15 cellular contexts compared by ENCODE assay signal in genomic region chr19:14553939-14554243, GRCh38. TPM values are rescaled to one million over a fixed set of nuclear protein-coding genes. Genes with fewer than 3 reads are reported as not detected.
DNase-seq lines count a peak whose midpoint lies in the region; ATAC-seq and TF ChIP-seq lines count a peak whose summit lies in the region.
"Had no signal": no experiment of that assay in that cellular context is flagged by ENCODE, and none has a peak within 500 bp of the region (broad histone marks: within the 10 kb centered on the region; RNA-seq: fewer than 3 reads in every experiment).

No MANE protein-coding gene starts in this region.

- H3K27me3 Mint-ChIP-seq in CD4-positive, alpha-beta T cell, result no peaks in the 10 kb centered on the region
- H3K27me3 Mint-ChIP-seq in glutamatergic neuron (ENCODE audit: unreplicated experiment) (peaks cover 8% of the 10 kb centered on the region), progenitor cell of endocrine pancreas (no peaks in the 10 kb centered on the region)
- no peaks in the 10 kb centered on the region for H3K27me3 Mint-ChIP-seq in activated T-helper 1 cell treated with anti-CD3 and anti-CD28 coated beads, Interleukin-12 subunit alpha, Interleukin-12 subunit beta, Interleukin-2, Interleukin-4 antibody, amounts not matched to agents 30 ng/mL and 10 ng/mL and 1 ng/mL, durations not matched to agents 14 hours and 24 hours and 36 hours (ENCODE audit: insufficient read depth)
- H3K27me3 Mint-ChIP-seq: brain had no signal

- H3K9me3 ChIP-seq in CD4-positive, alpha-beta T cell (ENCODE audit: control insufficient read depth, low read length), result no peaks in the 10 kb centered on the region
- H3K9me3 ChIP-seq in NT2/D1 (ENCODE audit: insufficient read depth, low read length) (no peaks in the 10 kb centered on the region), A673 (ENCODE audit: low read depth, low read length, poor library complexity, severe bottlenecking) (no peaks in the 10 kb centered on the region)
- H3K9me3 ChIP-seq: BE2C had no signal

- BruUV-seq in A673 (replicated peaks; lab: Mats Ljungman, UMichigan), result no TSS peak

- no peaks in the 10 kb centered on the region for H3K27me3 ChIP-seq in CD4-positive, alpha-beta T cell (ENCODE audit: control insufficient read depth, insufficient read depth, low read length)
- no peaks in the 10 kb centered on the region for H3K27me3 ChIP-seq in NT2/D1 (ENCODE audit: insufficient read depth, insufficient read length)
- H3K27me3 ChIP-seq in A673 (replicated peaks; ENCODE audit: insufficient read depth, low read depth, low read length, poor library complexity), result no peaks in the 10 kb centered on the region
- H3K27me3 ChIP-seq: BE2C had no signal

- ATAC-seq in CD4-positive, alpha-beta T cell (ENCODE audit: poor library complexity), result no peak
- no peak for ATAC-seq in GM21737 (IDR thresholded peaks at IDR 0.05; ENCODE audit: unreplicated experiment)

- H3K4me1 Mint-ChIP-seq in CD4-positive, alpha-beta T cell (ENCODE audit: low read depth), result peaks cover 54% of the 10 kb centered on the region
- H3K4me1 Mint-ChIP-seq in glutamatergic neuron (ENCODE audit: low read depth, unreplicated experiment) (peaks cover 4% of the 10 kb centered on the region), progenitor cell of endocrine pancreas (ENCODE audit: low read depth) (peaks cover 18% of the 10 kb centered on the region)
- H3K4me1 Mint-ChIP-seq in activated T-helper 1 cell treated with anti-CD3 and anti-CD28 coated beads, Interleukin-12 subunit alpha, Interleukin-12 subunit beta, Interleukin-2, Interleukin-4 antibody, amounts not matched to agents 30 ng/mL and 10 ng/mL and 1 ng/mL, durations not matched to agents 14 hours and 24 hours and 36 hours (ENCODE audit: low read depth), result peaks cover 17% of the 10 kb centered on the region

- H3K36me3 Mint-ChIP-seq in CD4-positive, alpha-beta T cell (ENCODE audit: low read depth), result peaks cover 30% of the 10 kb centered on the region
- H3K36me3 Mint-ChIP-seq in glutamatergic neuron (ENCODE audit: unreplicated experiment), result no peaks in the 10 kb centered on the region
- peaks cover 1% of the 10 kb centered on the region for H3K36me3 Mint-ChIP-seq in progenitor cell of endocrine pancreas (ENCODE audit: insufficient read depth)
- peaks cover 6% of the 10 kb centered on the region for H3K36me3 Mint-ChIP-seq in activated T-helper 1 cell treated with anti-CD3 and anti-CD28 coated beads, Interleukin-12 subunit alpha, Interleukin-12 subunit beta, Interleukin-2, Interleukin-4 antibody, amounts not matched to agents 30 ng/mL and 10 ng/mL and 1 ng/mL, durations not matched to agents 14 hours and 24 hours and 36 hours (ENCODE audit: low read depth)

- no peak for TF ChIP-seq CTCF in CD4-positive, alpha-beta T cell (IDR thresholded peaks at IDR 0.05)
- TF ChIP-seq CTCF in glutamatergic neuron (IDR thresholded peaks at IDR 0.05; ENCODE audit: partially characterized antibody, unreplicated experiment) (no peak), progenitor cell of endocrine pancreas (IDR thresholded peaks at IDR 0.05; ENCODE audit: unreplicated experiment) (no peak), GM20000 (IDR thresholded peaks at IDR 0.05; ENCODE audit: extremely low read depth, missing control alignments) (no peak), A673 (conservative IDR thresholded peaks at IDR 0.05; ENCODE audit: low read depth, low read length) (no peak)

- H3K4me1 ChIP-seq in NT2/D1 (ENCODE audit: insufficient read depth, insufficient read length) (peaks cover 40% of the 10 kb centered on the region), A673 (ENCODE audit: insufficient read depth, low read length, poor library complexity, severe bottlenecking) (peaks cover 9% of the 10 kb centered on the region)

- H3K27ac Mint-ChIP-seq in CD4-positive, alpha-beta T cell, result peak overlapping the region; percentile 92
- H3K27ac Mint-ChIP-seq in glutamatergic neuron (ENCODE audit: unreplicated experiment) (peak overlapping the region; percentile 53), progenitor cell of endocrine pancreas (peak overlapping the region; percentile 33)
- no peak overlapping the region for H3K27ac Mint-ChIP-seq in activated T-helper 1 cell treated with anti-CD3 and anti-CD28 coated beads, Interleukin-12 subunit alpha, Interleukin-12 subunit beta, Interleukin-2, Interleukin-4 antibody, amounts not matched to agents 30 ng/mL and 10 ng/mL and 1 ng/mL, durations not matched to agents 14 hours and 24 hours and 36 hours
- H3K27ac Mint-ChIP-seq: HFFc6 had no signal

- POLR2A ChIA-PET in CD4-positive, alpha-beta T cell (lab: Charles Lee), result interaction anchor here (1.1 to 1.7 kb wide), 4 partner anchors 18 to 47 kb away, joined by 3 to 4 read pairs (median 4); partner anchors contain the start of genes DNAJB1 and NDUFB7
- POLR2A ChIA-PET in A673 (lab: Charles Lee; ENCODE audit: low non-redundant PET), result interaction anchor here (0.7 kb wide), 1 partner anchor 36 kb away, joined by 3 read pairs; the partner anchor contains the start of gene DNAJB1

- H3K9ac ChIP-seq in NT2/D1 (ENCODE audit: insufficient read length, low read depth), result peak overlapping the region; percentile 43

- no peaks in the 10 kb centered on the region for H3K9me3 Mint-ChIP-seq in CD4-positive, alpha-beta T cell
- H3K9me3 Mint-ChIP-seq in glutamatergic neuron (ENCODE audit: unreplicated experiment) (peaks cover 2% of the 10 kb centered on the region), progenitor cell of endocrine pancreas (ENCODE audit: low read depth) (no peaks in the 10 kb centered on the region)
- H3K9me3 Mint-ChIP-seq in activated T-helper 1 cell treated with anti-CD3 and anti-CD28 coated beads, Interleukin-12 subunit alpha, Interleukin-12 subunit beta, Interleukin-2, Interleukin-4 antibody, amounts not matched to agents 30 ng/mL and 10 ng/mL and 1 ng/mL, durations not matched to agents 14 hours and 24 hours and 36 hours, result no peaks in the 10 kb centered on the region
- H3K9me3 Mint-ChIP-seq: brain, HFFc6 had no signal

- H3K4me3 ChIP-seq in NT2/D1 (ENCODE audit: insufficient read length, low read depth), result no peak overlapping the region
- no peak overlapping the region for H3K4me3 ChIP-seq in A673 (ENCODE audit: low read depth, low read length, poor library complexity, severe bottlenecking)

- no peak overlapping the region for H3K4me3 Mint-ChIP-seq in CD4-positive, alpha-beta T cell
- H3K4me3 Mint-ChIP-seq in glutamatergic neuron (ENCODE audit: unreplicated experiment) (no peak overlapping the region), progenitor cell of endocrine pancreas (ENCODE audit: low read depth) (no peak overlapping the region)
- no peak overlapping the region for H3K4me3 Mint-ChIP-seq in activated T-helper 1 cell treated with anti-CD3 and anti-CD28 coated beads, Interleukin-12 subunit alpha, Interleukin-12 subunit beta, Interleukin-2, Interleukin-4 antibody, amounts not matched to agents 30 ng/mL and 10 ng/mL and 1 ng/mL, durations not matched to agents 14 hours and 24 hours and 36 hours
- H3K4me3 Mint-ChIP-seq: HFFc6 had no signal

- no peak for DNase-seq in CD4-positive, alpha-beta T cell
- DNase-seq in NT2/D1 (ENCODE audit: low read depth, low spot score) (no peak), glutamatergic neuron (no peak), progenitor cell of endocrine pancreas (ENCODE audit: low spot score, unreplicated experiment) (no peak), GM20000 (ENCODE audit: low spot score) (no peak), A673 (ENCODE audit: low spot score) (no peak)
- no peak for DNase-seq in activated T-helper 1 cell treated with anti-CD3 and anti-CD28 coated beads, Interleukin-12 subunit alpha, Interleukin-12 subunit beta, Interleukin-2, Interleukin-4 antibody, amounts not matched to agents 30 ng/mL and 10 ng/mL and 1 ng/mL, durations not matched to agents 14 hours and 24 hours and 36 hours (ENCODE audit: low spot score)
- DNase-seq: activated CD4-positive, alpha-beta T cell treated with anti-CD3 and anti-CD28 coated beads for 48 hours; BE2C; HFFc6 had no signal

- no peak overlapping the region for H3K27ac ChIP-seq in CD4-positive, alpha-beta T cell (ENCODE audit: low read depth, low read length)
- H3K27ac ChIP-seq in A673 (ENCODE audit: low read depth, low read length, poor library complexity, severe bottlenecking), result no peak overlapping the region

- intact Hi-C loops in CD4-positive, alpha-beta T cell (cut with DNase I, micrococcal nuclease), result no loop called here
- intact Hi-C loops in activated T-helper 1 cell treated with anti-CD3 and anti-CD28 coated beads, Interleukin-12 subunit alpha, Interleukin-12 subunit beta, Interleukin-2, Interleukin-4 antibody, amounts not matched to agents 30 ng/mL and 10 ng/mL and 1 ng/mL, durations not matched to agents 14 hours and 24 hours and 36 hours (cut with micrococcal nuclease), result no loop called here
- intact Hi-C loops in A673 (cut with micrococcal nuclease; ENCODE audit: unreplicated experiment), result no loop called here

- H3K36me3 ChIP-seq in NT2/D1 (ENCODE audit: insufficient read depth, insufficient read length, low read length) (peaks cover 33% of the 10 kb centered on the region), A673 (ENCODE audit: insufficient read depth, low read length, poor library complexity, severe bottlenecking) (peaks cover 3% of the 10 kb centered on the region)
- H3K36me3 ChIP-seq: BE2C had no signal

- CTCF ChIA-PET in CD4-positive, alpha-beta T cell (lab: Charles Lee), result no interaction called here
- CTCF ChIA-PET in A673 (lab: Charles Lee), result no interaction called here

RNA-seq across cellular contexts. Expression of gene NDUFB7, which starts 18.0 kb away (rescaled TPM):
- 10 to 100 TPM; 31.7 to 39.1 TPM for total RNA-seq in CD4-positive, alpha-beta T cell
- total RNA-seq in glutamatergic neuron (ENCODE audit: unreplicated experiment), result 145 TPM
- total RNA-seq in progenitor cell of endocrine pancreas, result 117 and 120 TPM in 2 replicates
- 131 and 133 TPM in 2 replicates for total RNA-seq in activated T-helper 1 cell treated with anti-CD3 and anti-CD28 coated beads, Interleukin-12 subunit alpha, Interleukin-12 subunit beta, Interleukin-2, Interleukin-4 antibody, amounts not matched to agents 30 ng/mL and 10 ng/mL and 1 ng/mL, durations not matched to agents 14 hours and 24 hours and 36 hours
- total RNA-seq in A673 (2021), result 180 and 196 TPM in 2 replicates

RNA-seq across cellular contexts. Expression of gene TECR, which starts 24.5 kb away (rescaled TPM):
- total RNA-seq in CD4-positive, alpha-beta T cell, result 100 to 1,000 TPM; 217 to 232 TPM
- total RNA-seq in glutamatergic neuron (ENCODE audit: unreplicated experiment) (102 TPM), progenitor cell of endocrine pancreas (170 and 186 TPM in 2 replicates), A673 (2021) (189 and 203 TPM in 2 replicates)
- total RNA-seq in activated T-helper 1 cell treated with anti-CD3 and anti-CD28 coated beads, Interleukin-12 subunit alpha, Interleukin-12 subunit beta, Interleukin-2, Interleukin-4 antibody, amounts not matched to agents 30 ng/mL and 10 ng/mL and 1 ng/mL, durations not matched to agents 14 hours and 24 hours and 36 hours, result 110 and 120 TPM in 2 replicates

RNA-seq across cellular contexts. Expression of gene CLEC17A, which starts 29.0 kb away (rescaled TPM):
- not detected for total RNA-seq in CD4-positive, alpha-beta T cell
- total RNA-seq in glutamatergic neuron (ENCODE audit: unreplicated experiment), result not detected
- total RNA-seq in progenitor cell of endocrine pancreas, result not detected in 2 replicates
- 0.13 TPM in 1 of 2 replicates, not detected in the other for total RNA-seq in activated T-helper 1 cell treated with anti-CD3 and anti-CD28 coated beads, Interleukin-12 subunit alpha, Interleukin-12 subunit beta, Interleukin-2, Interleukin-4 antibody, amounts not matched to agents 30 ng/mL and 10 ng/mL and 1 ng/mL, durations not matched to agents 14 hours and 24 hours and 36 hours
- not detected in 2 replicates for total RNA-seq in A673 (2021)
- total RNA-seq: dermis microvascular lymphatic vessel endothelial cell; HFFc6; lung microvascular endothelial cell; T-helper 1 cell treated with Interleukin-12 subunit alpha and Interleukin-12 subunit beta and Interleukin-4 antibody, amounts not matched to agents 30 ng/mL and 1 ng/mL, for 36 hours had no signal

RNA-seq across cellular contexts. Expression of gene DNAJB1, which starts 35.7 kb away (rescaled TPM):
- 100 to 1,000 TPM; 666 to 672 TPM for total RNA-seq in CD4-positive, alpha-beta T cell
- total RNA-seq in glutamatergic neuron (ENCODE audit: unreplicated experiment), result 53.9 TPM
- total RNA-seq in progenitor cell of endocrine pancreas, result 94.7 and 97.0 TPM in 2 replicates
- total RNA-seq in activated T-helper 1 cell treated with anti-CD3 and anti-CD28 coated beads, Interleukin-12 subunit alpha, Interleukin-12 subunit beta, Interleukin-2, Interleukin-4 antibody, amounts not matched to agents 30 ng/mL and 10 ng/mL and 1 ng/mL, durations not matched to agents 14 hours and 24 hours and 36 hours, result 104 and 120 TPM in 2 replicates
- total RNA-seq in A673 (2021), result 105 and 122 TPM in 2 replicates

RNA-seq across cellular contexts. Expression of gene GIPC1, which starts 58.0 kb away (rescaled TPM):
- 10 to 100 TPM; 17.8 to 21.0 TPM for total RNA-seq in CD4-positive, alpha-beta T cell
- total RNA-seq in glutamatergic neuron (ENCODE audit: unreplicated experiment), result 53.4 TPM
- 66.5 and 77.4 TPM in 2 replicates for total RNA-seq in progenitor cell of endocrine pancreas
- 42.9 and 43.7 TPM in 2 replicates for total RNA-seq in activated T-helper 1 cell treated with anti-CD3 and anti-CD28 coated beads, Interleukin-12 subunit alpha, Interleukin-12 subunit beta, Interleukin-2, Interleukin-4 antibody, amounts not matched to agents 30 ng/mL and 10 ng/mL and 1 ng/mL, durations not matched to agents 14 hours and 24 hours and 36 hours
- total RNA-seq in A673 (2021), result 59.4 and 61.7 TPM in 2 replicates
